In genomic region chr7:112882022-112882421, GRCh38 we compare ENCODE assay signal across 20 cellular contexts.
DNase-seq lines count a peak whose midpoint lies in the region; ATAC-seq, FAIRE-seq and TF ChIP-seq lines count a peak whose summit lies in the region.
"Had no signal": no experiment of that assay in that cellular context is flagged by ENCODE, and none has a peak within 500 bp of the region (broad histone marks: within the 10 kb centered on the region; RNA-seq: fewer than 3 reads in every experiment).

No MANE protein-coding gene starts in this region.

- H3K27me3 ChIP-seq in HepG2 (ENCODE audit: control insufficient read depth in 1 of 2, insufficient read depth in 2 of 2, low read length in 2 of 2): no peaks in the 10 kb centered on the region
- H3K27me3 ChIP-seq in right lobe of liver: no peaks in the 10 kb centered on the region
- no peaks in the 10 kb centered on the region for H3K27me3 ChIP-seq in heart left ventricle
- H3K27me3 ChIP-seq in upper lobe of left lung: no peaks in the 10 kb centered on the region
- H3K27me3 ChIP-seq: MG63 had no signal

- no TSS peak for BruUV-seq in HepG2 (replicated peaks; lab: Mats Ljungman, UMichigan)

- peaks cover 14% of the 10 kb centered on the region for H3K4me1 Mint-ChIP-seq in T-helper 17 cell

- intact Hi-C loops in HepG2 (cut with micrococcal nuclease; ENCODE audit: unreplicated experiment): no loop called here
- intact Hi-C loops in right lobe of liver (cut with DNase I): no loop called here
- intact Hi-C loops in heart left ventricle (cut with DNase I): no loop called here

- H4K20me1 ChIP-seq in HepG2 (ENCODE audit: insufficient read depth, low read length): no peaks in the 10 kb centered on the region

- TF ChIP-seq POLR2A in HepG2 (IDR thresholded peaks at IDR 0.05; ENCODE audit: insufficient read depth in 1 of 2, low read depth in 2 of 2, low read length in 2 of 2) (no peak), right lobe of liver (IDR thresholded peaks at IDR 0.05) (no peak), heart left ventricle (IDR thresholded peaks at IDR 0.05) (no peak), upper lobe of left lung (IDR thresholded peaks at IDR 0.05) (no peak)

- H3K36me3 ChIP-seq in HepG2 (replicated peaks in 1 of 2; ENCODE audit: control insufficient read depth in 1 of 2, insufficient read depth in 2 of 2, low read length in 2 of 2) (no peaks in the 10 kb centered on the region), right lobe of liver (no peaks in the 10 kb centered on the region), heart left ventricle (peaks cover 0 to 6% (median 0%) of the 10 kb centered on the region in 9 donors), upper lobe of left lung (no peaks in the 10 kb centered on the region)
- H3K36me3 ChIP-seq: MG63 had no signal

- H3K9me3 ChIP-seq in HepG2 (ENCODE audit: low read length) (no peaks in the 10 kb centered on the region), right lobe of liver (no peaks in the 10 kb centered on the region), heart left ventricle (no peaks in the 10 kb centered on the region), upper lobe of left lung (no peaks in the 10 kb centered on the region), T-helper 17 cell (ENCODE audit: control insufficient read depth, low read length, poor library complexity, severe bottlenecking) (no peaks in the 10 kb centered on the region)
- H3K9me3 ChIP-seq: MG63 had no signal

- no peak overlapping the region for H3K4me3 ChIP-seq in HepG2 (replicated peaks in 1 of 3; ENCODE audit: insufficient read depth in 1 of 3, low read depth in 2 of 3, low read length in 3 of 3)
- H3K4me3 ChIP-seq in right lobe of liver: no peak overlapping the region
- no peak overlapping the region for H3K4me3 ChIP-seq in heart left ventricle
- no peak overlapping the region for H3K4me3 ChIP-seq in upper lobe of left lung
- H3K4me3 ChIP-seq: MG63, SK-N-MC had no signal

- no peak for TF ChIP-seq RAD21 in HepG2 (CRISPR knock-in tag; IDR thresholded peaks at IDR 0.05)

- H3K4me3 Mint-ChIP-seq in T-helper 17 cell: no peak overlapping the region
- H3K4me3 Mint-ChIP-seq: CD8-positive, alpha-beta T cell had no signal

- ATAC-seq in HepG2 (no peak), right lobe of liver (no peak), heart left ventricle (peak; percentile 55 to 85 (median 65)), upper lobe of left lung (ENCODE audit: low FRiP score in 2 of 2) (no peak), T-helper 17 cell (no peak)
- ATAC-seq: CD8-positive, alpha-beta T cell had no signal

- H2AFZ ChIP-seq in HepG2 (ENCODE audit: low read length): no peak overlapping the region

- CTCF ChIA-PET in HepG2 (lab: Yijun Ruan, JAX; ENCODE audit: low intra/inter-chr PET ratio, low total read pairs): no interaction called here

- WGBS in HepG2 (ENCODE audit: low lambda C conversion rate): no CpG with 5 or more reads among the region's 4 CpGs
- no CpG with 5 or more reads among the region's 4 CpGs for WGBS in right lobe of liver (ENCODE audit: insufficient coverage, low coverage, low lambda C conversion rate, missing lambda C conversion rate)
- 59 to 67% (median 61%) methylated on average over 3 to 4 of the region's 4 CpGs; no CpG with 5 or more reads in 1 of the 4 donors for WGBS in heart left ventricle, 4 donors
- 100% methylated on average over 4 of the region's 4 CpGs; no CpG with 5 or more reads in 1 of the 2 donors for WGBS in upper lobe of left lung, 2 donors

- H3K27me3 Mint-ChIP-seq in T-helper 17 cell: no peaks in the 10 kb centered on the region

- H3K27ac ChIP-seq in HepG2 (ENCODE audit: extremely low read length, insufficient read depth, low read length) (no peak overlapping the region), right lobe of liver (no peak overlapping the region), heart left ventricle (peak overlapping the region in 5 of 12 donors; percentile 0 to 66 (median 23)), upper lobe of left lung (peak overlapping the region in 3 of 4 donors; percentile 23 to 76 (median 45))
- H3K27ac ChIP-seq: SK-N-MC had no signal

- H3K9ac ChIP-seq in HepG2 (ENCODE audit: insufficient read depth, low read depth, low read length): no peak overlapping the region

- in situ Hi-C loops in HepG2 (cut with HindIII; ENCODE audit: extremely low pct_ligation_motif_present, low pct_unique_long_range_greater_than_20kb): no loop called here

- no peak for DNase-seq in HepG2 (ENCODE audit: low spot score)
- no peak for DNase-seq in right lobe of liver
- DNase-seq in heart left ventricle: peak in 2 of 5 donors; percentile 36 to 69
- DNase-seq in myocyte (ENCODE audit: low read depth): peak; percentile 38
- peak in 1 of 2 donors; percentile 47 for DNase-seq in upper lobe of left lung
- DNase-seq in NCI-H2196 treated with DMSO at 0.1 percent for 48 hours (lab: John Stamatoyannopoulos, UW; ENCODE audit: unreplicated experiment): no peak
- DNase-seq in NCI-H446 (lab: John Stamatoyannopoulos, UW): no peak
- DNase-seq in T-helper 17 cell: no peak
- DNase-seq: Calu3; CD8-positive, alpha-beta T cell; MG63; NCI-H1048; NCI-H1436; NCI-H2029; NK-92 treated with Interleukin-12 subunit alpha and Interleukin-12 subunit beta, amount 100 ng/mL, for 24 hours; SHP77 had no signal

- peaks cover 13% of the 10 kb centered on the region for H3K36me3 Mint-ChIP-seq in T-helper 17 cell (ENCODE audit: low read depth)

- POLR2A ChIA-PET in HepG2 (lab: Yijun Ruan, JAX): no interaction called here

- TF ChIP-seq EP300 in HepG2 (IDR thresholded peaks at IDR 0.05; ENCODE audit: low read depth in 2 of 2, low read length in 2 of 2) (no peak), HepG2 (CRISPR knock-in tag; IDR thresholded peaks at IDR 0.05; ENCODE audit: borderline replicate concordance) (no peak), upper lobe of left lung (IDR thresholded peaks at IDR 0.05) (no peak)

- no peak overlapping the region for H3K27ac Mint-ChIP-seq in T-helper 17 cell
- H3K27ac Mint-ChIP-seq: CD8-positive, alpha-beta T cell had no signal

- H3K4me1 ChIP-seq in HepG2 (ENCODE audit: insufficient read depth, low read length) (no peaks in the 10 kb centered on the region), right lobe of liver (no peaks in the 10 kb centered on the region), heart left ventricle (peaks cover 0 to 41% (median 14%) of the 10 kb centered on the region in 12 donors), upper lobe of left lung (peaks cover 0 to 9% (median 2%) of the 10 kb centered on the region in 4 donors)

- TF ChIP-seq CTCF in HepG2 (CRISPR knock-in tag; IDR thresholded peaks at IDR 0.05): no peak
- TF ChIP-seq CTCF in right lobe of liver (IDR thresholded peaks at IDR 0.05): no peak
- no peak for TF ChIP-seq CTCF in heart left ventricle (IDR thresholded peaks at IDR 0.05)
- TF ChIP-seq CTCF in upper lobe of left lung (IDR thresholded peaks at IDR 0.05): no peak

- FAIRE-seq in HepG2 (lab: Jason Lieb, UNC): no peak
- FAIRE-seq: GM12891, GM18507, H54 had no signal

- no peaks in the 10 kb centered on the region for H3K79me2 ChIP-seq in HepG2 (ENCODE audit: insufficient read depth, low read length)

- no peak overlapping the region for H3K4me2 ChIP-seq in HepG2 (ENCODE audit: low read depth, low read length)

TF ChIP-seq in HepG2, 621 proteins besides CTCF, POLR2A, EP300 and RAD21 (continues in another document):
- no peak for TF ChIP-seq ARID2 (CRISPR knock-in tag; IDR thresholded peaks at IDR 0.05; ENCODE audit: borderline replicate concordance)
- no peak for TF ChIP-seq CEBPZ (IDR thresholded peaks at IDR 0.05; ENCODE audit: low read length)
- TF ChIP-seq ZFP90 (CRISPR knock-in tag; IDR thresholded peaks at IDR 0.05; ENCODE audit: borderline replicate concordance): no peak
- TF ChIP-seq MAFF (IDR thresholded peaks at IDR 0.05; ENCODE audit: low read depth, low read length): peak; percentile 47
- TF ChIP-seq JUN (CRISPR knock-in tag; IDR thresholded peaks at IDR 0.05): no peak
- peak; percentile 65 to 77 for TF ChIP-seq MAFK (conservative IDR thresholded peaks at IDR 0.05 in 1 of 2, IDR thresholded peaks at IDR 0.05 in 1 of 2; ENCODE audit: low read length in 2 of 2)

Comparison
In these comparisons a context has a peak if more than half of its experiments do, and no peak if none do; other contexts are left out.
1. ATAC-seq: peak in heart left ventricle (4 of 4); none in HepG2 (single experiment), right lobe of liver (0 of 4), upper lobe of left lung (0 of 2) and T-helper 17 cell (single experiment).
2. H3K27ac ChIP-seq: peak in upper lobe of left lung (3 of 4); none in HepG2 (single experiment) and right lobe of liver (0 of 3).